Comparison of ENCODE assay signal across 10 cellular contexts in the genomic region with DNA sequence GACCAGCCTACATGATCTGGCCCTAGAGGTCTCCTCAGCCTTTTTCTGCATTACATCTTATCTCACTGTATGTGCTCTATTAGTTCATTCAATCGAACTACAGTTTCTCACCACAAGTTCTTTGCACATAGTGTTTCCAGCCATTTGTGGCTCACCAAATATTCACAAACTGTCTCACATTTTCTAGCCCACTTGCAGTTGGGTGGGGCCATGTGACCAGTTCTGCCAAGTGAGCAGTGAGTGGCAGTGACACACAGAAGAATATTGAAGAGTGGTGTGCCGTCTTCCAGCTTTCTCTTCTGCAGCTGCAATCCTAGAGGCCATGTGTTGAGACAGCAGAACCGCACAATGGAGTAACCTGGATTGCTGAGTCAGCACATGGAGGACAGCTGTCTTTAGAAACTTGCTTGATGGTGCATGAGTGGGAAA.
DNase-seq lines count a peak whose midpoint lies in the region; ATAC-seq, FAIRE-seq and TF ChIP-seq lines count a peak whose summit lies in the region.
"Had no signal": no experiment of that assay in that cellular context is flagged by ENCODE, and none has a peak within 500 bp of the region (broad histone marks: within the 10 kb centered on the region; RNA-seq: fewer than 3 reads in every experiment).

No MANE protein-coding gene starts in this region.

- no peaks in the 10 kb centered on the region for H3K9me3 ChIP-seq in K562 (replicated peaks; ENCODE audit: control insufficient read depth, insufficient read depth, low read depth, low read length)
- H3K9me3 ChIP-seq in suprapubic skin: no peaks in the 10 kb centered on the region
- H3K9me3 ChIP-seq: MG63 had no signal

- H3K4me1 ChIP-seq in K562 (replicated peaks in 1 of 2; ENCODE audit: control insufficient read depth in 2 of 2, insufficient read depth in 2 of 2, low read length in 2 of 2) (no peaks in the 10 kb centered on the region), suprapubic skin (peaks cover 4% of the 10 kb centered on the region)

- FAIRE-seq in K562 (lab: Jason Lieb, UNC): peak; percentile 26

- in situ Hi-C loops in K562 (cut with MboI): no loop called here

- no peak for TF ChIP-seq RAD21 in K562 (CRISPR knock-in tag; conservative IDR thresholded peaks at IDR 0.05 in 1 of 2, IDR thresholded peaks at IDR 0.05 in 1 of 2)

- H3K27me3 ChIP-seq in K562 (ENCODE audit: control insufficient read depth in 2 of 2, insufficient read depth in 2 of 2, low read length in 2 of 2) (peaks cover under 1 to 5% of the 10 kb centered on the region in 2 experiments; a peak in 4 of 5 replicates), suprapubic skin (no peaks in the 10 kb centered on the region)
- H3K27me3 ChIP-seq: MG63 had no signal

- H3K4me3 Mint-ChIP-seq in activated CD8-positive, alpha-beta T cell treated with anti-CD3 and anti-CD28 coated beads for 36 hours: no peak overlapping the region
- H3K4me3 Mint-ChIP-seq in activated CD8-positive, alpha-beta T cell treated with anti-CD3 and anti-CD28 coated beads, Interleukin-2, amount 10 ng/mL, durations not matched to agents 7 days and 5 days: no peak overlapping the region
- H3K4me3 Mint-ChIP-seq: B cell had no signal

- no peak overlapping the region for H3K4me2 ChIP-seq in K562 (ENCODE audit: insufficient read depth, low read length)

- H3K36me3 Mint-ChIP-seq in activated CD8-positive, alpha-beta T cell treated with anti-CD3 and anti-CD28 coated beads for 36 hours (ENCODE audit: low read depth): no peaks in the 10 kb centered on the region
- no peaks in the 10 kb centered on the region for H3K36me3 Mint-ChIP-seq in activated CD8-positive, alpha-beta T cell treated with anti-CD3 and anti-CD28 coated beads, Interleukin-2, amount 10 ng/mL, durations not matched to agents 7 days and 5 days (ENCODE audit: low read depth)

- no peak for TF ChIP-seq POLR2A in K562 (conservative IDR thresholded peaks at IDR 0.05)
- TF ChIP-seq POLR2A in suprapubic skin (IDR thresholded peaks at IDR 0.05): no peak

- no peak overlapping the region for H3K9ac ChIP-seq in K562 (ENCODE audit: insufficient read depth in 1 of 2, low read depth in 2 of 2, low read length in 2 of 2)

- DNase-seq in activated CD8-positive, alpha-beta T cell treated with anti-CD3 and anti-CD28 coated beads for 36 hours: peak; percentile 60
- DNase-seq in activated CD8-positive, alpha-beta T cell treated with anti-CD3 and anti-CD28 coated beads, Interleukin-2, amount 10 ng/mL, durations not matched to agents 7 days and 5 days: no peak
- DNase-seq in K562 (ENCODE audit: extremely low read depth in 1 of 4, low spot score in 3 of 4) (no peak), C1 segment of cervical spinal cord (lab: John Stamatoyannopoulos, UW) (no peak), suprapubic skin (ENCODE audit: low spot score in 2 of 2) (no peak)
- DNase-seq in stimulated activated CD8-positive, alpha-beta memory T cell treated with anti-CD3 and anti-CD28 coated beads, Interleukin-4, amount 100 ng/mL, for 24 hours (ENCODE audit: low read depth): peak; percentile 22
- DNase-seq: MG63 had no signal

- H3K9me1 ChIP-seq in K562 (ENCODE audit: control insufficient read depth, insufficient read depth, low read length): no peaks in the 10 kb centered on the region

- ATAC-seq in activated CD8-positive, alpha-beta T cell treated with anti-CD3 and anti-CD28 coated beads for 36 hours: peak; percentile 79
- no peak for ATAC-seq in activated CD8-positive, alpha-beta T cell treated with anti-CD3 and anti-CD28 coated beads, Interleukin-2, amount 10 ng/mL, durations not matched to agents 7 days and 5 days
- ATAC-seq in HG03378 (IDR thresholded peaks at IDR 0.05; ENCODE audit: unreplicated experiment) (peak; percentile 43), K562 (no peak), HG03039 (IDR thresholded peaks at IDR 0.05; ENCODE audit: unreplicated experiment) (no peak)

- BruUV-seq in K562 (replicated peaks; lab: Mats Ljungman, UMichigan): no TSS peak

- no peaks in the 10 kb centered on the region for H3K79me2 ChIP-seq in K562 (ENCODE audit: control insufficient read depth, insufficient read depth, low read length)

- H3K4me3 ChIP-seq in K562 (no peak overlapping the region), suprapubic skin (no peak overlapping the region)
- H3K4me3 ChIP-seq: MG63 had no signal

- peaks cover 17% of the 10 kb centered on the region for H3K4me1 Mint-ChIP-seq in activated CD8-positive, alpha-beta T cell treated with anti-CD3 and anti-CD28 coated beads for 36 hours (ENCODE audit: low read depth)
- peaks cover 3% of the 10 kb centered on the region for H3K4me1 Mint-ChIP-seq in activated CD8-positive, alpha-beta T cell treated with anti-CD3 and anti-CD28 coated beads, Interleukin-2, amount 10 ng/mL, durations not matched to agents 7 days and 5 days (ENCODE audit: low read depth)
- H3K4me1 Mint-ChIP-seq: B cell had no signal

- WGBS in K562 (ENCODE audit: insufficient coverage, low coverage, missing lambda C conversion rate): 0% methylated on average over 3 of the region's 3 CpGs
- WGBS in suprapubic skin: 41% methylated on average over 3 of the region's 3 CpGs

- H3K27ac ChIP-seq in K562 (ENCODE audit: extremely low read depth, low read depth, low read length) (no peak overlapping the region), suprapubic skin (no peak overlapping the region)

- no peaks in the 10 kb centered on the region for H3K9me3 Mint-ChIP-seq in activated CD8-positive, alpha-beta T cell treated with anti-CD3 and anti-CD28 coated beads for 36 hours
- no peaks in the 10 kb centered on the region for H3K9me3 Mint-ChIP-seq in activated CD8-positive, alpha-beta T cell treated with anti-CD3 and anti-CD28 coated beads, Interleukin-2, amount 10 ng/mL, durations not matched to agents 7 days and 5 days (ENCODE audit: insufficient read depth)

- H4K20me1 ChIP-seq in K562 (replicated peaks; ENCODE audit: control insufficient read depth, insufficient read depth, low read length): no peaks in the 10 kb centered on the region

- H3K27me3 Mint-ChIP-seq in activated CD8-positive, alpha-beta T cell treated with anti-CD3 and anti-CD28 coated beads for 36 hours: peaks cover 1% of the 10 kb centered on the region
- H3K27me3 Mint-ChIP-seq in activated CD8-positive, alpha-beta T cell treated with anti-CD3 and anti-CD28 coated beads, Interleukin-2, amount 10 ng/mL, durations not matched to agents 7 days and 5 days (ENCODE audit: low read depth): peaks cover 3% of the 10 kb centered on the region
- H3K27me3 Mint-ChIP-seq: B cell had no signal

- no peak overlapping the region for H2AFZ ChIP-seq in K562 (ENCODE audit: low read depth, low read length)

- TF ChIP-seq CTCF in activated CD8-positive, alpha-beta T cell treated with anti-CD3 and anti-CD28 coated beads for 36 hours (IDR thresholded peaks at IDR 0.05): no peak
- TF ChIP-seq CTCF in K562 (IDR thresholded peaks at IDR 0.05 in 2 of 3, conservative IDR thresholded peaks at IDR 0.05 in 1 of 3; ENCODE audit: insufficient read depth in 2 of 3, low read depth in 1 of 3, low read length in 3 of 3) (no peak), suprapubic skin (IDR thresholded peaks at IDR 0.05) (no peak)

- peak overlapping the region; percentile 74 for H3K27ac Mint-ChIP-seq in activated CD8-positive, alpha-beta T cell treated with anti-CD3 and anti-CD28 coated beads for 36 hours
- no peak overlapping the region for H3K27ac Mint-ChIP-seq in activated CD8-positive, alpha-beta T cell treated with anti-CD3 and anti-CD28 coated beads, Interleukin-2, amount 10 ng/mL, durations not matched to agents 7 days and 5 days
- H3K27ac Mint-ChIP-seq: B cell had no signal

- H3K36me3 ChIP-seq in K562 (ENCODE audit: control insufficient read depth, insufficient read depth, low read length) (no peaks in the 10 kb centered on the region), suprapubic skin (no peaks in the 10 kb centered on the region)
- H3K36me3 ChIP-seq: MG63 had no signal

- intact Hi-C loops in activated CD8-positive, alpha-beta T cell treated with anti-CD3 and anti-CD28 coated beads for 36 hours (cut with micrococcal nuclease): no loop called here
- intact Hi-C loops in K562 (cut with micrococcal nuclease): no loop called here

- CTCF ChIA-PET in activated CD8-positive, alpha-beta T cell treated with anti-CD3 and anti-CD28 coated beads for 36 hours (lab: Charles Lee): interaction anchor here (1.9 kb wide), 1 partner anchor 40 kb away, joined by 8 read pairs; no protein-coding TSS in a partner anchor
- CTCF ChIA-PET in activated CD8-positive, alpha-beta T cell treated with anti-CD3 and anti-CD28 coated beads, Interleukin-2, amount 10 ng/mL, durations not matched to agents 7 days and 5 days (lab: Charles Lee): interaction anchor here (1.2 to 2.9 kb wide), 2 partner anchors 40 to 404 kb away, joined by 4 to 14 read pairs; no protein-coding TSS in a partner anchor
- CTCF ChIA-PET in K562 (lab: Yijun Ruan, JAX; ENCODE audit: low intra/inter-chr PET ratio): no interaction called here

- TF ChIP-seq EP300 in K562 (IDR thresholded peaks at IDR 0.05; ENCODE audit: low read length) (no peak), suprapubic skin (IDR thresholded peaks at IDR 0.05) (no peak)

- POLR2A ChIA-PET in activated CD8-positive, alpha-beta T cell treated with anti-CD3 and anti-CD28 coated beads for 36 hours (lab: Charles Lee): no interaction called here
- POLR2A ChIA-PET in activated CD8-positive, alpha-beta T cell treated with anti-CD3 and anti-CD28 coated beads, Interleukin-2, amount 10 ng/mL, durations not matched to agents 7 days and 5 days (lab: Charles Lee): no interaction called here
- POLR2A ChIA-PET in K562 (lab: Yijun Ruan, JAX): no interaction called here

TF ChIP-seq in K562, 482 proteins besides CTCF, POLR2A, EP300 and RAD21 (continues in another document):
- TF ChIP-seq POLR2AphosphoS5 (IDR thresholded peaks at IDR 0.05; ENCODE audit: control insufficient read depth, insufficient read depth, low read depth, low read length): no peak
- no peak for TF ChIP-seq ZKSCAN3 (CRISPR knock-in tag; IDR thresholded peaks at IDR 0.05)
- no peak for TF ChIP-seq U2AF1 (optimal IDR thresholded peaks at IDR 0.05; ENCODE audit: low read depth, low read length)
- TF ChIP-seq HSF4 (CRISPR knock-in tag; IDR thresholded peaks at IDR 0.05; ENCODE audit: borderline replicate concordance): no peak
- TF ChIP-seq ZFPM2 (CRISPR knock-in tag; IDR thresholded peaks at IDR 0.05): no peak
- no peak for TF ChIP-seq PRPF4 (IDR thresholded peaks at IDR 0.05; ENCODE audit: insufficient read depth, low read depth, low read length, poor library complexity, severe bottlenecking)
- no peak for TF ChIP-seq YY1 (IDR thresholded peaks at IDR 0.05; ENCODE audit: borderline replicate concordance in 1 of 3, control insufficient read depth in 1 of 3, extremely low read depth in 1 of 3, insufficient read depth in 3 of 3, insufficient read length in 1 of 3, insufficient replicate concordance in 2 of 3, low read depth in 1 of 3, low read length in 2 of 3)
- no peak for TF ChIP-seq ELF1 (tag; IDR thresholded peaks at IDR 0.05)

Comparison
In these comparisons a context has a peak if more than half of its experiments do, and no peak if none do; other contexts are left out.
1. ATAC-seq: peak in activated CD8-positive, alpha-beta T cell treated with anti-CD3 and anti-CD28 coated beads for 36 hours (single experiment) and HG03378 (single experiment); none in activated CD8-positive, alpha-beta T cell treated with anti-CD3 and anti-CD28 coated beads, Interleukin-2, amount 10 ng/mL, durations not matched to agents 7 days and 5 days (single experiment), K562 (single experiment) and HG03039 (single experiment).
2. DNase-seq: peak in activated CD8-positive, alpha-beta T cell treated with anti-CD3 and anti-CD28 coated beads for 36 hours (single experiment) and stimulated activated CD8-positive, alpha-beta memory T cell treated with anti-CD3 and anti-CD28 coated beads, Interleukin-4, amount 100 ng/mL, for 24 hours (single experiment); none in activated CD8-positive, alpha-beta T cell treated with anti-CD3 and anti-CD28 coated beads, Interleukin-2, amount 10 ng/mL, durations not matched to agents 7 days and 5 days (single experiment), K562 (0 of 4), C1 segment of cervical spinal cord (0 of 14) and suprapubic skin (0 of 2).